In the genomic region with DNA sequence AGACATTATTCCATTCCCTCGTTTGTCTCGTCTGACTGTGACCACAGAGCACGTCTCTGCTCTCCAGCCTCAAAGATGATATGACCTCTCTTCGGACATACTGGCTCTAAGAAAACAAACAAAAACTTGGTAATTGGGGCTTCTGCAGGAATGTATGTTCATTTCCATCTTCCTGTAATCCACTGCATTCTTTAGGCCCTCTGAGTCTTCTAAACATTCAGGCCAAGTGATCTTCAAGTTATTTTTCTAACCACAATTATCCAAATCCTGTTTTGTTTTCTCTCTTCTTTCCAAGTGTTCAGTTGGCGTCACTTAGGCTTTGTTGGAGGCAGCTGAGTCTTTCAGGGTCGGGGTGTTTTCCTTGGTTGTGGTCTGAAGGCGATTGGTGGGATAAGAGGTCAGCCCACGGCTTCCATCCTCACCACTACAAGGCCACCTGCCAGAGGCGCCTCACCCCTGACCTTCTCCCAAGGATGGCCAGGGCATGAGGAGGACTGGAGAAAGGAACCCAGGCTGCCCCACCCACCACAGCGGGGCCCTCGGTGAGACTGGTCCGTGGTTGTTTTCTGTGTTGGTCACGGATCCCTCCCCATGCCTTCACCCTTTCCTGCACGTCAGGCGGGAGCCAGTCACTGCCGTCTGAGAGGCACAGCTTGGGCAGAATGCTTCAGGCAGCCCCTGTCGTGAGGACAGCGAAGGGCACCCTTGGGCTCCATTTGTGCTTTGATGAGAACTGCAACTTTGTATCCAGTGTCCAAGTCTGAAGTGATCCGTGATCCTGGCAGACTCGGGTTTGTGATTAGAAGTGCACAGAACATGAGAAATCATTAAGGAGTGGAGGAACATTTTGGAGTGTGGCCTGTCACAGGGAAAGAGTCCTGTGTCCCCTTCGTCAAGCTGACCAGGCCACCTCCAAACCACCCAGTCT, we compare ENCODE assay signal across 1 cellular context.
TF ChIP-seq lines count a peak whose summit lies in the region.

No MANE protein-coding gene starts in this region.

TF ChIP-seq in H1, 55 proteins besides CTCF, POLR2A, EP300 and RAD21:
- TF ChIP-seq KDM4A (IDR thresholded peaks at IDR 0.05; ENCODE audit: low read depth, low read length, severe bottlenecking) (no peak), TAF7 (optimal IDR thresholded peaks at IDR 0.05; ENCODE audit: borderline replicate concordance, low read depth, low read length) (no peak), EZH2 (IDR thresholded peaks at IDR 0.05; ENCODE audit: low read depth, low read length, severe bottlenecking) (no peak), PHF8 (conservative IDR thresholded peaks at IDR 0.05; ENCODE audit: low read depth, low read length) (no peak), TBP (IDR thresholded peaks at IDR 0.05; ENCODE audit: low read depth, low read length) (no peak), SIX5 (IDR thresholded peaks at IDR 0.05; ENCODE audit: low read depth, low read length) (no peak), BACH1 (IDR thresholded peaks at IDR 0.05; ENCODE audit: low read length) (no peak), HDAC6 (IDR thresholded peaks at IDR 0.05; ENCODE audit: low read depth, low read length) (no peak), NANOG (IDR thresholded peaks at IDR 0.05; ENCODE audit: insufficient read depth, low read depth, low read length, poor library complexity, severe bottlenecking) (no peak), HDAC2 (IDR thresholded peaks at IDR 0.05; ENCODE audit: borderline replicate concordance in 1 of 2, low read depth in 2 of 2, low read length in 2 of 2) (no peak), SIN3A (conservative IDR thresholded peaks at IDR 0.05 in 1 of 2, IDR thresholded peaks at IDR 0.05 in 1 of 2; ENCODE audit: low read depth in 1 of 2, low read length in 2 of 2) (no peak), FOSL1 (IDR thresholded peaks at IDR 0.05; ENCODE audit: insufficient read depth, low read depth, low read length) (no peak), RFX5 (IDR thresholded peaks at IDR 0.05; ENCODE audit: borderline replicate concordance, low read depth, low read length) (no peak), NRF1 (IDR thresholded peaks at IDR 0.05; ENCODE audit: low read depth, low read length) (no peak), BRCA1 (IDR thresholded peaks at IDR 0.05; ENCODE audit: low read depth, low read length) (no peak), EGR1 (IDR thresholded peaks at IDR 0.05; ENCODE audit: borderline replicate concordance, low read depth, low read length) (no peak), POLR2AphosphoS5 (IDR thresholded peaks at IDR 0.05; ENCODE audit: low read depth, low read length) (no peak), CBX5 (IDR thresholded peaks at IDR 0.05; ENCODE audit: low read depth, low read length) (no peak)
- TF ChIP-seq, protein P1, sequence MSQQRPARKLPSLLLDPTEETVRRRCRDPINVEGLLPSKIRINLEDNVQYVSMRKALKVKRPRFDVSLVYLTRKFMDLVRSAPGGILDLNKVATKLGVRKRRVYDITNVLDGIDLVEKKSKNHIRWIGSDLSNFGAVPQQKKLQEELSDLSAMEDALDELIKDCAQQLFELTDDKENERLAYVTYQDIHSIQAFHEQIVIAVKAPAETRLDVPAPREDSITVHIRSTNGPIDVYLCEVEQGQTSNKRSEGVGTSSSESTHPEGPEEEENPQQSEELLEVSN (IDR thresholded peaks at IDR 0.05) = no peak
- TF ChIP-seq, protein P2, sequence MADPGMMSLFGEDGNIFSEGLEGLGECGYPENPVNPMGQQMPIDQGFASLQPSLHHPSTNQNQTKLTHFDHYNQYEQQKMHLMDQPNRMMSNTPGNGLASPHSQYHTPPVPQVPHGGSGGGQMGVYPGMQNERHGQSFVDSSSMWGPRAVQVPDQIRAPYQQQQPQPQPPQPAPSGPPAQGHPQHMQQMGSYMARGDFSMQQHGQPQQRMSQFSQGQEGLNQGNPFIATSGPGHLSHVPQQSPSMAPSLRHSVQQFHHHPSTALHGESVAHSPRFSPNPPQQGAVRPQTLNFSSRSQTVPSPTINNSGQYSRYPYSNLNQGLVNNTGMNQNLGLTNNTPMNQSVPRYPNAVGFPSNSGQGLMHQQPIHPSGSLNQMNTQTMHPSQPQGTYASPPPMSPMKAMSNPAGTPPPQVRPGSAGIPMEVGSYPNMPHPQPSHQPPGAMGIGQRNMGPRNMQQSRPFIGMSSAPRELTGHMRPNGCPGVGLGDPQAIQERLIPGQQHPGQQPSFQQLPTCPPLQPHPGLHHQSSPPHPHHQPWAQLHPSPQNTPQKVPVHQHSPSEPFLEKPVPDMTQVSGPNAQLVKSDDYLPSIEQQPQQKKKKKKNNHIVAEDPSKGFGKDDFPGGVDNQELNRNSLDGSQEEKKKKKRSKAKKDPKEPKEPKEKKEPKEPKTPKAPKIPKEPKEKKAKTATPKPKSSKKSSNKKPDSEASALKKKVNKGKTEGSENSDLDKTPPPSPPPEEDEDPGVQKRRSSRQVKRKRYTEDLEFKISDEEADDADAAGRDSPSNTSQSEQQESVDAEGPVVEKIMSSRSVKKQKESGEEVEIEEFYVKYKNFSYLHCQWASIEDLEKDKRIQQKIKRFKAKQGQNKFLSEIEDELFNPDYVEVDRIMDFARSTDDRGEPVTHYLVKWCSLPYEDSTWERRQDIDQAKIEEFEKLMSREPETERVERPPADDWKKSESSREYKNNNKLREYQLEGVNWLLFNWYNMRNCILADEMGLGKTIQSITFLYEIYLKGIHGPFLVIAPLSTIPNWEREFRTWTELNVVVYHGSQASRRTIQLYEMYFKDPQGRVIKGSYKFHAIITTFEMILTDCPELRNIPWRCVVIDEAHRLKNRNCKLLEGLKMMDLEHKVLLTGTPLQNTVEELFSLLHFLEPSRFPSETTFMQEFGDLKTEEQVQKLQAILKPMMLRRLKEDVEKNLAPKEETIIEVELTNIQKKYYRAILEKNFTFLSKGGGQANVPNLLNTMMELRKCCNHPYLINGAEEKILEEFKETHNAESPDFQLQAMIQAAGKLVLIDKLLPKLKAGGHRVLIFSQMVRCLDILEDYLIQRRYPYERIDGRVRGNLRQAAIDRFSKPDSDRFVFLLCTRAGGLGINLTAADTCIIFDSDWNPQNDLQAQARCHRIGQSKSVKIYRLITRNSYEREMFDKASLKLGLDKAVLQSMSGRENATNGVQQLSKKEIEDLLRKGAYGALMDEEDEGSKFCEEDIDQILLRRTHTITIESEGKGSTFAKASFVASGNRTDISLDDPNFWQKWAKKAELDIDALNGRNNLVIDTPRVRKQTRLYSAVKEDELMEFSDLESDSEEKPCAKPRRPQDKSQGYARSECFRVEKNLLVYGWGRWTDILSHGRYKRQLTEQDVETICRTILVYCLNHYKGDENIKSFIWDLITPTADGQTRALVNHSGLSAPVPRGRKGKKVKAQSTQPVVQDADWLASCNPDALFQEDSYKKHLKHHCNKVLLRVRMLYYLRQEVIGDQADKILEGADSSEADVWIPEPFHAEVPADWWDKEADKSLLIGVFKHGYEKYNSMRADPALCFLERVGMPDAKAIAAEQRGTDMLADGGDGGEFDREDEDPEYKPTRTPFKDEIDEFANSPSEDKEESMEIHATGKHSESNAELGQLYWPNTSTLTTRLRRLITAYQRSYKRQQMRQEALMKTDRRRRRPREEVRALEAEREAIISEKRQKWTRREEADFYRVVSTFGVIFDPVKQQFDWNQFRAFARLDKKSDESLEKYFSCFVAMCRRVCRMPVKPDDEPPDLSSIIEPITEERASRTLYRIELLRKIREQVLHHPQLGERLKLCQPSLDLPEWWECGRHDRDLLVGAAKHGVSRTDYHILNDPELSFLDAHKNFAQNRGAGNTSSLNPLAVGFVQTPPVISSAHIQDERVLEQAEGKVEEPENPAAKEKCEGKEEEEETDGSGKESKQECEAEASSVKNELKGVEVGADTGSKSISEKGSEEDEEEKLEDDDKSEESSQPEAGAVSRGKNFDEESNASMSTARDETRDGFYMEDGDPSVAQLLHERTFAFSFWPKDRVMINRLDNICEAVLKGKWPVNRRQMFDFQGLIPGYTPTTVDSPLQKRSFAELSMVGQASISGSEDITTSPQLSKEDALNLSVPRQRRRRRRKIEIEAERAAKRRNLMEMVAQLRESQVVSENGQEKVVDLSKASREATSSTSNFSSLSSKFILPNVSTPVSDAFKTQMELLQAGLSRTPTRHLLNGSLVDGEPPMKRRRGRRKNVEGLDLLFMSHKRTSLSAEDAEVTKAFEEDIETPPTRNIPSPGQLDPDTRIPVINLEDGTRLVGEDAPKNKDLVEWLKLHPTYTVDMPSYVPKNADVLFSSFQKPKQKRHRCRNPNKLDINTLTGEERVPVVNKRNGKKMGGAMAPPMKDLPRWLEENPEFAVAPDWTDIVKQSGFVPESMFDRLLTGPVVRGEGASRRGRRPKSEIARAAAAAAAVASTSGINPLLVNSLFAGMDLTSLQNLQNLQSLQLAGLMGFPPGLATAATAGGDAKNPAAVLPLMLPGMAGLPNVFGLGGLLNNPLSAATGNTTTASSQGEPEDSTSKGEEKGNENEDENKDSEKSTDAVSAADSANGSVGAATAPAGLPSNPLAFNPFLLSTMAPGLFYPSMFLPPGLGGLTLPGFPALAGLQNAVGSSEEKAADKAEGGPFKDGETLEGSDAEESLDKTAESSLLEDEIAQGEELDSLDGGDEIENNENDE (IDR thresholded peaks at IDR 0.05; ENCODE audit: insufficient replicate concordance, low read length) = no peak
TF ChIP-seq in H1: peak in this region for 0.
